ENCODE assay signal across 25 cellular contexts in the genomic region with DNA sequence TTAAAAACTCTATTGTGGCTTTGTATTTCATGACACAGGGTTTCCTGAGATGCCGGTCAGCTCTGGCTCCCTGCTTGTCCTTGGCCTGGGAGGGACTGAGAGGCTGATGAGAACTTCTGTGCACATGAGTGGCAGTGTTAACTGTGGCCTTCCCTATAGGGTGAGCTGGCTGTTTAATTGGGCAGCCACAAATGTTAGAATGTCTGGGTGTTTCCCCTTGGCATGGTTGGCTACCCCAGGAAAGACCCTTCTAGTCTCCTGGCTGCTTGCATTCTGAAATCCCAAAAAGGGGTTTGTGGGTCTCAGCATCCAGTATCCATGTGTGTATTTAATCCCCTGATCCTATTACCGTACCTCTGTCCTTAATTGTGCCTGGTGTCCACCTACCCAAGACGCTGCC. TPM values are rescaled to one million over a fixed set of nuclear protein-coding genes. Genes with fewer than 3 reads are reported as not detected.
DNase-seq lines count a peak whose midpoint lies in the region; ATAC-seq and TF ChIP-seq lines count a peak whose summit lies in the region.
"Had no signal": no experiment of that assay in that cellular context is flagged by ENCODE, and none has a peak within 500 bp of the region (broad histone marks: within the 10 kb centered on the region; RNA-seq: fewer than 3 reads in every experiment).

No MANE protein-coding gene starts in this region.

- H3K4me3 Mint-ChIP-seq in natural killer cell treated with Interleukin-12 subunit alpha and Interleukin-12 subunit beta and Interleukin-15 and Interleukin-18, amount 100 ng/mL, for 72 hours = no peak overlapping the region
- H3K4me3 Mint-ChIP-seq in natural killer cell = no peak overlapping the region
- no peak overlapping the region for H3K4me3 Mint-ChIP-seq in WTC11
- H3K4me3 Mint-ChIP-seq: nephron progenitor cell had no signal

- intact Hi-C loops in natural killer cell (cut with micrococcal nuclease) (loop anchor here (10.0 kb wide), 2 partner anchors 59 to 109 kb away; no protein-coding TSS in a partner anchor), dorsolateral prefrontal cortex (cut with DNase I) (no loop called here), cardiac septum (cut with DNase I) (no loop called here)

- CTCF ChIA-PET in WTC11 (lab: Charles Lee) = no interaction called here

- H3K4me3 ChIP-seq in dorsolateral prefrontal cortex (no peak overlapping the region), thymus (ENCODE audit: low read length) (no peak overlapping the region)
- H3K4me3 ChIP-seq: left lung had no signal

- no peak for ATAC-seq in natural killer cell treated with Interleukin-12 subunit alpha and Interleukin-12 subunit beta and Interleukin-15 and Interleukin-18, amount 100 ng/mL, for 72 hours
- ATAC-seq in natural killer cell (no peak), WTC11 (no peak)
- ATAC-seq: heart left ventricle, left lung, sciatic nerve had no signal

- H3K27me3 ChIP-seq in dorsolateral prefrontal cortex = no peaks in the 10 kb centered on the region
- H3K27me3 ChIP-seq in thymus (ENCODE audit: control insufficient read depth, insufficient read depth) = no peaks in the 10 kb centered on the region
- H3K27me3 ChIP-seq: heart left ventricle, left lung had no signal

- H3K27ac Mint-ChIP-seq in natural killer cell treated with Interleukin-12 subunit alpha and Interleukin-12 subunit beta and Interleukin-15 and Interleukin-18, amount 100 ng/mL, for 72 hours = peak overlapping the region; percentile 81 to 86
- H3K27ac Mint-ChIP-seq in natural killer cell (peak overlapping the region in 1 of 2 donors; percentile 88), WTC11 (no peak overlapping the region)
- H3K27ac Mint-ChIP-seq: nephron progenitor cell had no signal

- peaks cover 7% of the 10 kb centered on the region for H3K36me3 ChIP-seq in thymus (ENCODE audit: control insufficient read depth, insufficient read depth)
- H3K36me3 ChIP-seq: heart left ventricle, left lung had no signal

- no peaks in the 10 kb centered on the region for H3K27me3 Mint-ChIP-seq in natural killer cell treated with Interleukin-12 subunit alpha and Interleukin-12 subunit beta and Interleukin-15 and Interleukin-18, amount 100 ng/mL, for 72 hours
- H3K27me3 Mint-ChIP-seq in natural killer cell (ENCODE audit: low read depth in 2 of 2) = no peaks in the 10 kb centered on the region
- H3K27me3 Mint-ChIP-seq in WTC11 (ENCODE audit: low read depth) = peaks cover 17% of the 10 kb centered on the region

- H3K9me3 ChIP-seq in thymus (ENCODE audit: control insufficient read depth) = no peaks in the 10 kb centered on the region
- H3K9me3 ChIP-seq: SK-N-SH had no signal

- H3K27ac ChIP-seq in dorsolateral prefrontal cortex (peak overlapping the region in 40 of 59 donors; percentile 6 to 100 (median 99)), thymus (ENCODE audit: low read depth) (peak overlapping the region; percentile 100), substantia nigra (ENCODE audit: low read depth, low read length, poor library complexity, severe bottlenecking) (no peak overlapping the region)
- H3K27ac ChIP-seq: parathyroid adenoma, RWPE1 had no signal

- no peak for DNase-seq in natural killer cell treated with Interleukin-12 subunit alpha and Interleukin-12 subunit beta and Interleukin-15 and Interleukin-18, amount 100 ng/mL, for 72 hours (ENCODE audit: low spot score)
- DNase-seq in natural killer cell (no peak), NCI-H82 (lab: John Stamatoyannopoulos, UW) (peak; percentile 68), dorsolateral prefrontal cortex (no peak), substantia nigra (lab: John Stamatoyannopoulos, UW) (no peak), WTC11 (ENCODE audit: low spot score) (no peak), cardiac septum (ENCODE audit: low spot score) (no peak)
- DNase-seq: activated CD4-positive, alpha-beta T cell treated with anti-CD3 and anti-CD28 coated beads, Interleukin-2, amount 50 U/mL, for 48 hours; activated CD4-positive, CD25-positive, alpha-beta regulatory T cell; activated gamma-delta T cell; caudate nucleus; DMS 273 treated with DMSO at 0.1 percent for 48 hours; GOT3; left lung; NCI-H1417; NCI-H2081 treated with DMSO at 0.1 percent for 48 hours; nephron progenitor cell; SK-N-SH; stimulated activated CD8-positive, alpha-beta memory T cell treated with anti-CD3 and anti-CD28 coated beads, Interleukin-4, amount 100 ng/mL, for 48 hours; T-helper 9 cell had no signal

- H3K36me3 Mint-ChIP-seq in natural killer cell treated with Interleukin-12 subunit alpha and Interleukin-12 subunit beta and Interleukin-15 and Interleukin-18, amount 100 ng/mL, for 72 hours = peaks cover 4% of the 10 kb centered on the region
- H3K36me3 Mint-ChIP-seq in natural killer cell = no peaks in the 10 kb centered on the region
- H3K36me3 Mint-ChIP-seq in WTC11 = peaks cover 6% of the 10 kb centered on the region; the same call in 1 of the 2 replicates

- peaks cover 52% of the 10 kb centered on the region for H3K4me1 ChIP-seq in thymus (ENCODE audit: control insufficient read depth, insufficient read depth, low read length)
- H3K4me1 ChIP-seq: parathyroid adenoma had no signal

- TF ChIP-seq CTCF in natural killer cell (IDR thresholded peaks at IDR 0.05) = no peak
- no peak for TF ChIP-seq CTCF in dorsolateral prefrontal cortex (IDR thresholded peaks at IDR 0.05 in 54 of 56, conservative IDR thresholded peaks at IDR 0.05 in 2 of 56; ENCODE audit: low read depth in 1 of 56, partially characterized antibody in 56 of 56)
- no peak for TF ChIP-seq CTCF in WTC11 (IDR thresholded peaks at IDR 0.05)

- WGBS in thymus = 87% methylated on average over 3 of the region's 3 CpGs

- peaks cover 32 to 34% of the 10 kb centered on the region in 2 donors for H3K4me1 Mint-ChIP-seq in natural killer cell treated with Interleukin-12 subunit alpha and Interleukin-12 subunit beta and Interleukin-15 and Interleukin-18, amount 100 ng/mL, for 72 hours (ENCODE audit: low read depth in 2 of 2)
- H3K4me1 Mint-ChIP-seq in natural killer cell (peaks cover 24 to 28% of the 10 kb centered on the region in 2 donors), WTC11 (peaks cover 26% of the 10 kb centered on the region)

- no peaks in the 10 kb centered on the region for H3K9me3 Mint-ChIP-seq in natural killer cell treated with Interleukin-12 subunit alpha and Interleukin-12 subunit beta and Interleukin-15 and Interleukin-18, amount 100 ng/mL, for 72 hours
- H3K9me3 Mint-ChIP-seq in natural killer cell = no peaks in the 10 kb centered on the region
- peaks cover 8% of the 10 kb centered on the region for H3K9me3 Mint-ChIP-seq in WTC11

- POLR2A ChIA-PET in WTC11 (lab: Charles Lee) = no interaction called here

TF ChIP-seq in WTC11, 78 proteins besides CTCF, POLR2A, EP300 and RAD21 (continues in another document):
- TF ChIP-seq, protein P1, sequence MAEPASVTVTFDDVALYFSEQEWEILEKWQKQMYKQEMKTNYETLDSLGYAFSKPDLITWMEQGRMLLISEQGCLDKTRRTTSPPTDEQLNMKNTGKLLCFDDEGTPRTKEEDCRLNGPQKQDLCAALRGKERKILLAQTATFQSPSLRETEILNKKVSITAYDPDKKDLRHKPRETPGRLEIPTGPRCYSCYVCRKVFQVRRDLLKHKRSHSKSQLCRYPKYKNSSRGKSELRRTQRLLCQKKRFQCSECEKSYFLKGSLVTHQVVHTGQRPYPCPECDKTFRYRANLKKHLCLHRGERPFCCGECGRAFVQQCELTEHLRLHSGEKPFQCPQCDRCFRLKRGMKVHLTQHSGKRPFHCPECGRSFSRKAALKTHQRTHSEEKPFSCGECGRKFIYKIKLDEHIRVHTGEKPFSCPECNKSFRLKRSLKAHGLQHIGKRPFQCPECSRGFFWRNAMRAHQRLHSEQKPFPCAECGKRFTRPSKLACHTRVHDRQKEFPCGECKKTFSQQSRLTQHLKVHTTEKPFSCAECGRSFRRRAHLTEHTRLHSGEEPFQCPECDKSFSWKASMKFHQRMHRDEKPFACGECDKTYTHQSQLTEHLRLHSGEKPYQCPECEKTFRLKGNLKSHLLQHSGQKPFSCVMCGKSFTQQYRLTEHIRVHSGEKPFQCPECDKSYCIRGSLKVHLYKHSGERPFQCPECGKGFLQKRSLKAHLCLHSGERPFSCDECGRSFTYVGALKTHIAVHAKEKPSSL (CRISPR knock-in tag; conservative IDR thresholded peaks at IDR 0.05) = no peak
- no peak for TF ChIP-seq FOXP1 (CRISPR knock-in tag; IDR thresholded peaks at IDR 0.05; ENCODE audit: borderline replicate concordance)
- TF ChIP-seq, protein P2, sequence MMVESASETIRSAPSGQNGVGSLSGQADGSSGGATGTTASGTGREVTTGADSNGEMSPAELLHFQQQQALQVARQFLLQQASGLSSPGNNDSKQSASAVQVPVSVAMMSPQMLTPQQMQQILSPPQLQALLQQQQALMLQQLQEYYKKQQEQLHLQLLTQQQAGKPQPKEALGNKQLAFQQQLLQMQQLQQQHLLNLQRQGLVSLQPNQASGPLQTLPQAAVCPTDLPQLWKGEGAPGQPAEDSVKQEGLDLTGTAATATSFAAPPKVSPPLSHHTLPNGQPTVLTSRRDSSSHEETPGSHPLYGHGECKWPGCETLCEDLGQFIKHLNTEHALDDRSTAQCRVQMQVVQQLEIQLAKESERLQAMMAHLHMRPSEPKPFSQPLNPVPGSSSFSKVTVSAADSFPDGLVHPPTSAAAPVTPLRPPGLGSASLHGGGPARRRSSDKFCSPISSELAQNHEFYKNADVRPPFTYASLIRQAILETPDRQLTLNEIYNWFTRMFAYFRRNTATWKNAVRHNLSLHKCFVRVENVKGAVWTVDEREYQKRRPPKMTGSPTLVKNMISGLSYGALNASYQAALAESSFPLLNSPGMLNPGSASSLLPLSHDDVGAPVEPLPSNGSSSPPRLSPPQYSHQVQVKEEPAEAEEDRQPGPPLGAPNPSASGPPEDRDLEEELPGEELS (CRISPR knock-in tag; IDR thresholded peaks at IDR 0.05) = no peak
- TF ChIP-seq OVOL2 (CRISPR knock-in tag; IDR thresholded peaks at IDR 0.05; ENCODE audit: borderline replicate concordance) = no peak

RNA-seq across cellular contexts. Expression of a gene that starts 3.0 kb away (rescaled TPM):
- total RNA-seq in natural killer cell treated with Interleukin-12 subunit alpha and Interleukin-12 subunit beta and Interleukin-15 and Interleukin-18, amount 100 ng/mL, for 72 hours = 100 to 1,000 TPM in 1 of 2 donors, 10 to 100 TPM in 1; 95.1 to 153 TPM
- total RNA-seq in natural killer cell (100 to 1,000 TPM; 277 to 328 (median 300) TPM), dorsolateral prefrontal cortex (100 to 1,000 TPM in 101 of 120 experiments, 10 to 100 TPM in 19; 73.4 to 179 (median 116) TPM), WTC11 (2021) (36.9 to 38.1 TPM (median 37.2 TPM) in 3 replicates), cardiac septum (35.7 TPM)
- polyA plus RNA-seq in thymus = 107 TPM
